ENCODE assay signal across 1 cellular context in genomic region chr14:103100281-103101121, GRCh38.
TF ChIP-seq lines count a peak whose summit lies in the region.

No MANE protein-coding gene starts in this region.

TF ChIP-seq in HepG2, 621 proteins besides CTCF, POLR2A, EP300 and RAD21 (continued from another document and continues in another):
- peak; percentile 72; the same call in 1 of the 2 replicates for TF ChIP-seq STAT6 (CRISPR knock-in tag; IDR thresholded peaks at IDR 0.05; ENCODE audit: borderline replicate concordance)
- TF ChIP-seq ZBTB25 (CRISPR knock-in tag; IDR thresholded peaks at IDR 0.05): peak; percentile 81
- no peak for TF ChIP-seq CREB3 (CRISPR knock-in tag; IDR thresholded peaks at IDR 0.05)
- TF ChIP-seq THRA (CRISPR knock-in tag; IDR thresholded peaks at IDR 0.05; ENCODE audit: borderline replicate concordance): peak; percentile 92
- no peak for TF ChIP-seq ZC3H4 (CRISPR knock-in tag; IDR thresholded peaks at IDR 0.05; ENCODE audit: borderline replicate concordance)
- TF ChIP-seq ZNF343 (CRISPR knock-in tag; IDR thresholded peaks at IDR 0.05): peak; percentile 83; the same call in 1 of the 2 replicates
- no peak for TF ChIP-seq DR1 (CRISPR knock-in tag; IDR thresholded peaks at IDR 0.05)
- TF ChIP-seq ZNF878 (CRISPR knock-in tag; IDR thresholded peaks at IDR 0.05): peak; percentile 91
- TF ChIP-seq ZNF318 (CRISPR knock-in tag; IDR thresholded peaks at IDR 0.05): peak; percentile 92
- TF ChIP-seq JUNB (CRISPR knock-in tag; IDR thresholded peaks at IDR 0.05; ENCODE audit: borderline replicate concordance): no peak
- no peak for TF ChIP-seq TRAFD1 (CRISPR knock-in tag; IDR thresholded peaks at IDR 0.05; ENCODE audit: borderline replicate concordance)
- TF ChIP-seq FOXA1 (IDR thresholded peaks at IDR 0.05): no peak
- peak; percentile 79 for TF ChIP-seq FOXA1 (CRISPR knock-in tag; IDR thresholded peaks at IDR 0.05)
- TF ChIP-seq ZNF501 (CRISPR knock-in tag; IDR thresholded peaks at IDR 0.05): peak; percentile 80
- TF ChIP-seq ZBTB1 (CRISPR knock-in tag; IDR thresholded peaks at IDR 0.05; ENCODE audit: borderline replicate concordance): no peak
- TF ChIP-seq ZFAT (CRISPR knock-in tag; conservative IDR thresholded peaks at IDR 0.05): no peak
- TF ChIP-seq ZBTB38 (CRISPR knock-in tag; IDR thresholded peaks at IDR 0.05): no peak; the same call in 1 of the 2 replicates
- TF ChIP-seq HNF4A (CRISPR knock-in tag; IDR thresholded peaks at IDR 0.05): peak; percentile 94
- TF ChIP-seq NFRKB (IDR thresholded peaks at IDR 0.05): no peak
- no peak for TF ChIP-seq CCAR2 (optimal IDR thresholded peaks at IDR 0.05; ENCODE audit: low read depth, low read length)
- TF ChIP-seq ZNF160 (CRISPR knock-in tag; IDR thresholded peaks at IDR 0.05): no peak
- TF ChIP-seq RCOR2 (CRISPR knock-in tag; IDR thresholded peaks at IDR 0.05): no peak
- no peak for TF ChIP-seq KDM5A (IDR thresholded peaks at IDR 0.05; ENCODE audit: borderline replicate concordance, low read length)
- TF ChIP-seq TGIF2 (CRISPR knock-in tag; IDR thresholded peaks at IDR 0.05): peak; percentile 89
- no peak for TF ChIP-seq ZNF326 (CRISPR knock-in tag; IDR thresholded peaks at IDR 0.05; ENCODE audit: borderline replicate concordance)
- TF ChIP-seq MEF2D (CRISPR knock-in tag; IDR thresholded peaks at IDR 0.05): peak; percentile 97
- peak; percentile 53; the same call in 1 of the 2 replicates for TF ChIP-seq TFDP2 (CRISPR knock-in tag; IDR thresholded peaks at IDR 0.05)
- TF ChIP-seq ZBTB3 (CRISPR knock-in tag; IDR thresholded peaks at IDR 0.05; ENCODE audit: borderline replicate concordance, low read depth): peak; percentile 88; the same call in 1 of the 2 replicates
- peak; percentile 53 for TF ChIP-seq NRL (CRISPR knock-in tag; IDR thresholded peaks at IDR 0.05; ENCODE audit: borderline replicate concordance)
- peak; percentile 61; the same call in 1 of the 2 replicates for TF ChIP-seq NCOR1 (IDR thresholded peaks at IDR 0.05; ENCODE audit: borderline replicate concordance, low read length)
- peak; percentile 77; the same call in 1 of the 2 replicates for TF ChIP-seq TFE3 (CRISPR knock-in tag; IDR thresholded peaks at IDR 0.05)
- no peak for TF ChIP-seq JDP2 (CRISPR knock-in tag; IDR thresholded peaks at IDR 0.05; ENCODE audit: borderline replicate concordance)
- no peak for TF ChIP-seq NONO (IDR thresholded peaks at IDR 0.05)
- TF ChIP-seq NONO (CRISPR knock-in tag; conservative IDR thresholded peaks at IDR 0.05): peak; percentile 79
- TF ChIP-seq THYN1 (CRISPR knock-in tag; IDR thresholded peaks at IDR 0.05; ENCODE audit: borderline replicate concordance, low read depth): no peak
